ENCODE assay signal across 8 cellular contexts in genomic region chr2:8288206-8288605, GRCh38.
"Had no signal": no experiment of that assay in that cellular context is flagged by ENCODE, and none has a peak within 500 bp of the region (broad histone marks: within the 10 kb centered on the region; RNA-seq: fewer than 3 reads in every experiment).

No MANE protein-coding gene starts in this region.

- ATAC-seq: GM12878 had no signal

- DNase-seq: GDM1, GF-D8 had no signal

- H3K4me3 ChIP-seq: GM12878 had no signal

- FAIRE-seq: G401.6, GM12878, GM12891, GM12892, GM18507, GM19239 had no signal
